In the genomic region with DNA sequence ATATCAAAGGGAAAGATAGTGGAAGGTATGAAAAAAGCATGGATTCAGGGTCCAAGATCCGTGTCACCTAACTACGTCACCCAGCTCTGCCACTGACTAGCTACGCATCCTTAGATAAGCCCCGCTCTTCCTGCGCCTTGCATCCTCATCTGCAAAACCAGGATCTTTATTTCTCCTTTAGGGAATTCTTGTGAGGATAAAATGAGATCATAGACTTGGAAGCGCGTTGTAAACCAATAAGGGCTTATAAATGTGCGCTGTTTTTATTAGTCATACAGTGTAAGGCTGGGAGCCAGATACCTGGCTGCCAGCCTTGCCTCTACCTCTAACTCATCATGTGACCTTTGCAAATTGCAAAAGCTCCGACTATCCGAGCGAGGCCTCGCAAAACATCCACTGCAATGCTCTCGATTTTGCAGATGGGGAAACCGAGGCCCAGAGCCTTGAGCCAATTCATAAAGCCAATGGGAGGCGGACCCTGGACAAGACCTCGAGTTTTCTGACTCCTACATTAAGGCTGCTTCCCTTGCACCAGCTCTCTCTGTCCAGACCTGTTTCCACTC, we compare ENCODE assay signal across 1 cellular context.
TF ChIP-seq lines count a peak whose summit lies in the region.

No MANE protein-coding gene starts in this region.

TF ChIP-seq in SK-N-SH treated with all-trans-retinoic acid at 6 μM for 48 hours, 23 proteins besides CTCF, POLR2A, EP300 and RAD21 (continued from another document):
- TF ChIP-seq, protein P1, sequence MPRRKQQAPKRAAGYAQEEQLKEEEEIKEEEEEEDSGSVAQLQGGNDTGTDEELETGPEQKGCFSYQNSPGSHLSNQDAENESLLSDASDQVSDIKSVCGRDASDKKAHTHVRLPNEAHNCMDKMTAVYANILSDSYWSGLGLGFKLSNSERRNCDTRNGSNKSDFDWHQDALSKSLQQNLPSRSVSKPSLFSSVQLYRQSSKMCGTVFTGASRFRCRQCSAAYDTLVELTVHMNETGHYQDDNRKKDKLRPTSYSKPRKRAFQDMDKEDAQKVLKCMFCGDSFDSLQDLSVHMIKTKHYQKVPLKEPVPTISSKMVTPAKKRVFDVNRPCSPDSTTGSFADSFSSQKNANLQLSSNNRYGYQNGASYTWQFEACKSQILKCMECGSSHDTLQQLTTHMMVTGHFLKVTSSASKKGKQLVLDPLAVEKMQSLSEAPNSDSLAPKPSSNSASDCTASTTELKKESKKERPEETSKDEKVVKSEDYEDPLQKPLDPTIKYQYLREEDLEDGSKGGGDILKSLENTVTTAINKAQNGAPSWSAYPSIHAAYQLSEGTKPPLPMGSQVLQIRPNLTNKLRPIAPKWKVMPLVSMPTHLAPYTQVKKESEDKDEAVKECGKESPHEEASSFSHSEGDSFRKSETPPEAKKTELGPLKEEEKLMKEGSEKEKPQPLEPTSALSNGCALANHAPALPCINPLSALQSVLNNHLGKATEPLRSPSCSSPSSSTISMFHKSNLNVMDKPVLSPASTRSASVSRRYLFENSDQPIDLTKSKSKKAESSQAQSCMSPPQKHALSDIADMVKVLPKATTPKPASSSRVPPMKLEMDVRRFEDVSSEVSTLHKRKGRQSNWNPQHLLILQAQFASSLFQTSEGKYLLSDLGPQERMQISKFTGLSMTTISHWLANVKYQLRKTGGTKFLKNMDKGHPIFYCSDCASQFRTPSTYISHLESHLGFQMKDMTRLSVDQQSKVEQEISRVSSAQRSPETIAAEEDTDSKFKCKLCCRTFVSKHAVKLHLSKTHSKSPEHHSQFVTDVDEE (CRISPR knock-in tag; IDR thresholded peaks at IDR 0.05) = no peak
- TF ChIP-seq, protein P2, sequence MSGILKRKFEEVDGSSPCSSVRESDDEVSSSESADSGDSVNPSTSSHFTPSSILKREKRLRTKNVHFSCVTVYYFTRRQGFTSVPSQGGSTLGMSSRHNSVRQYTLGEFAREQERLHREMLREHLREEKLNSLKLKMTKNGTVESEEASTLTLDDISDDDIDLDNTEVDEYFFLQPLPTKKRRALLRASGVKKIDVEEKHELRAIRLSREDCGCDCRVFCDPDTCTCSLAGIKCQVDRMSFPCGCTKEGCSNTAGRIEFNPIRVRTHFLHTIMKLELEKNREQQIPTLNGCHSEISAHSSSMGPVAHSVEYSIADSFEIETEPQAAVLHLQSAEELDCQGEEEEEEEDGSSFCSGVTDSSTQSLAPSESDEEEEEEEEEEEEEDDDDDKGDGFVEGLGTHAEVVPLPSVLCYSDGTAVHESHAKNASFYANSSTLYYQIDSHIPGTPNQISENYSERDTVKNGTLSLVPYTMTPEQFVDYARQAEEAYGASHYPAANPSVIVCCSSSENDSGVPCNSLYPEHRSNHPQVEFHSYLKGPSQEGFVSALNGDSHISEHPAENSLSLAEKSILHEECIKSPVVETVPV (CRISPR knock-in tag; IDR thresholded peaks at IDR 0.05) = no peak
- TF ChIP-seq POU6F1 (CRISPR knock-in tag; IDR thresholded peaks at IDR 0.05; ENCODE audit: borderline replicate concordance, low read depth) (no peak), ZFP3 (CRISPR knock-in tag; IDR thresholded peaks at IDR 0.05) (no peak)
